ENCODE assay signal across 1 cellular context in genomic region chr3:184135149-184135910, GRCh38.
A peak's percentile ranks its signal among the peaks of the same experiment; 100 is the strongest.
TF ChIP-seq lines count a peak whose summit lies in the region.

Gene EIF2B5, plus strand, starts transcription at chr3:184135358. Its CDS starts 28 bp downstream, at chr3:184135386.

TF ChIP-seq in HEK293, 187 proteins besides CTCF, POLR2A, EP300 and RAD21 (continued from another document and continues in another):
- TF ChIP-seq ZNF513 (tag by site-specific recombination; IDR thresholded peaks at IDR 0.05) = no peak
- TF ChIP-seq ZNF610 (tag by site-specific recombination; IDR thresholded peaks at IDR 0.05; ENCODE audit: borderline replicate concordance) = no peak
- TF ChIP-seq ZNF707 (tag by site-specific recombination; IDR thresholded peaks at IDR 0.05) = no peak
- no peak for TF ChIP-seq ZBTB1 (tag by site-specific recombination; IDR thresholded peaks at IDR 0.05)
- TF ChIP-seq TCF7L2 (IDR thresholded peaks at IDR 0.05; ENCODE audit: borderline replicate concordance, low read depth, low read length) = no peak
- TF ChIP-seq ZNF416 (tag by site-specific recombination; IDR thresholded peaks at IDR 0.05) = no peak
- peak; percentile 82 for TF ChIP-seq ZBTB11 (tag by site-specific recombination; conservative IDR thresholded peaks at IDR 0.05; ENCODE audit: low read depth)
- no peak for TF ChIP-seq KLF1 (tag by site-specific recombination; IDR thresholded peaks at IDR 0.05)
- TF ChIP-seq HOXD13 (CRISPR knock-in tag; IDR thresholded peaks at IDR 0.05; ENCODE audit: borderline replicate concordance) = no peak
- TF ChIP-seq ZNF311 (tag by site-specific recombination; IDR thresholded peaks at IDR 0.05; ENCODE audit: borderline replicate concordance) = no peak
- TF ChIP-seq BCL6B (tag by site-specific recombination; IDR thresholded peaks at IDR 0.05) = no peak
- TF ChIP-seq OVOL3 (tag by site-specific recombination; IDR thresholded peaks at IDR 0.05) = no peak
- TF ChIP-seq ZNF280D (tag by site-specific recombination; IDR thresholded peaks at IDR 0.05) = 0 out of 2 replicates have a peak, but pooled peaks have one; percentile 26
- TF ChIP-seq KLF10 (tag by site-specific recombination; IDR thresholded peaks at IDR 0.05) = no peak; the same call in 1 of the 2 replicates
- TF ChIP-seq ZNF843 (tag by site-specific recombination; IDR thresholded peaks at IDR 0.05) = no peak; the same call in 1 of the 2 replicates
- peak; percentile 49 for TF ChIP-seq SP2 (tag by site-specific recombination; IDR thresholded peaks at IDR 0.05)
- no peak for TF ChIP-seq ZBTB7A (tag by site-specific recombination; IDR thresholded peaks at IDR 0.05; ENCODE audit: low read depth)
- TF ChIP-seq ZNF623 (tag by site-specific recombination; IDR thresholded peaks at IDR 0.05) = no peak
- no peak for TF ChIP-seq ZNF19 (tag by site-specific recombination; IDR thresholded peaks at IDR 0.05; ENCODE audit: low read depth)
- no peak for TF ChIP-seq ZNF555 (tag by site-specific recombination; conservative IDR thresholded peaks at IDR 0.05)
- no peak for TF ChIP-seq ZNF174 (tag by site-specific recombination; IDR thresholded peaks at IDR 0.05)
- no peak for TF ChIP-seq MZF1 (tag by site-specific recombination; IDR thresholded peaks at IDR 0.05; ENCODE audit: borderline replicate concordance)
- no peak for TF ChIP-seq ZNF530 (tag by site-specific recombination; IDR thresholded peaks at IDR 0.05; ENCODE audit: low read depth)
- TF ChIP-seq ELK4 (IDR thresholded peaks at IDR 0.05; ENCODE audit: borderline replicate concordance, low read depth, low read length) = no peak
- no peak for TF ChIP-seq ZNF585B (tag by site-specific recombination; IDR thresholded peaks at IDR 0.05)
- no peak for TF ChIP-seq ZFHX2 (tag by site-specific recombination; conservative IDR thresholded peaks at IDR 0.05)
- no peak for TF ChIP-seq ZNF473 (tag by site-specific recombination; IDR thresholded peaks at IDR 0.05)
- no peak for TF ChIP-seq ZNF148 (tag by site-specific recombination; IDR thresholded peaks at IDR 0.05; ENCODE audit: borderline replicate concordance)
- TF ChIP-seq ZBTB48 (tag by site-specific recombination; IDR thresholded peaks at IDR 0.05) = peak; percentile 63
- TF ChIP-seq ZIC2 (tag by site-specific recombination; IDR thresholded peaks at IDR 0.05) = peak; percentile 25; the same call in 1 of the 2 replicates
- TF ChIP-seq ZNF114 (tag by site-specific recombination; IDR thresholded peaks at IDR 0.05) = no peak
- TF ChIP-seq ZNF558 (tag by site-specific recombination; IDR thresholded peaks at IDR 0.05) = no peak
- TF ChIP-seq ZNF366 (tag by site-specific recombination; conservative IDR thresholded peaks at IDR 0.05) = peak; percentile 80
- no peak for TF ChIP-seq ZNF146 (tag by site-specific recombination; IDR thresholded peaks at IDR 0.05)
- TF ChIP-seq ZBTB49 (tag by site-specific recombination; IDR thresholded peaks at IDR 0.05; ENCODE audit: low read depth) = no peak
- TF ChIP-seq ZNF670 (tag by site-specific recombination; IDR thresholded peaks at IDR 0.05; ENCODE audit: low read depth) = no peak
- TF ChIP-seq KLF7 (tag by site-specific recombination; IDR thresholded peaks at IDR 0.05; ENCODE audit: borderline replicate concordance) = no peak
- TF ChIP-seq ZNF624 (tag by site-specific recombination; IDR thresholded peaks at IDR 0.05) = no peak
- TF ChIP-seq ZNF629 (tag by site-specific recombination; IDR thresholded peaks at IDR 0.05) = peak; percentile 43
- no peak for TF ChIP-seq ZNF133 (tag by site-specific recombination; IDR thresholded peaks at IDR 0.05)
- TF ChIP-seq ZXDB (tag by site-specific recombination; IDR thresholded peaks at IDR 0.05) = peak; percentile 91
- 0 out of 2 replicates have a peak, but pooled peaks have one; percentile 21 for TF ChIP-seq ZFP69B (tag by site-specific recombination; IDR thresholded peaks at IDR 0.05)
- no peak for TF ChIP-seq ZBTB10 (tag by site-specific recombination; IDR thresholded peaks at IDR 0.05)
- peak; percentile 90 for TF ChIP-seq ZFP37 (tag by site-specific recombination; IDR thresholded peaks at IDR 0.05)
- no peak for TF ChIP-seq ZNF274 (IDR thresholded peaks at IDR 0.05; ENCODE audit: low read length)
- no peak for TF ChIP-seq ZNF274 (tag by site-specific recombination; IDR thresholded peaks at IDR 0.05; ENCODE audit: borderline replicate concordance)
- TF ChIP-seq SP7 (tag by site-specific recombination; IDR thresholded peaks at IDR 0.05) = peak; percentile 84
